7 cellular contexts compared by ENCODE assay signal in genomic region chr13:44231786-44232516, GRCh38.
DNase-seq lines count a peak whose midpoint lies in the region; ATAC-seq, FAIRE-seq and TF ChIP-seq lines count a peak whose summit lies in the region.

No MANE protein-coding gene starts in this region.

- TF ChIP-seq CTCF in stomach (IDR thresholded peaks at IDR 0.05) (peak in 1 of 7 experiments; percentile 7), D721Med (IDR thresholded peaks at IDR 0.05; ENCODE audit: insufficient read depth, missing control alignments) (no peak)

- H3K36me3 ChIP-seq in stomach: no peaks in the 10 kb centered on the region

- peak; percentile 40 for TF ChIP-seq EP300 in stomach (IDR thresholded peaks at IDR 0.05)

- no peak overlapping the region for H3K27ac ChIP-seq in right cardiac atrium (ENCODE audit: low read length)
- peak overlapping the region; percentile 78 to 84 (median 79) for H3K27ac ChIP-seq in stomach

- H3K27me3 ChIP-seq in right cardiac atrium (ENCODE audit: control insufficient read depth, insufficient read depth) (no peaks in the 10 kb centered on the region), stomach (no peaks in the 10 kb centered on the region)

- intact Hi-C loops in right cardiac atrium (cut with DNase I): loop anchor here in 1 of 4 donors (10.0 kb wide), 1 partner anchor 203 kb away; no protein-coding TSS in a partner anchor
- intact Hi-C loops in stomach (cut with DNase I; ENCODE audit: low total_unique reads): no loop called here

- no peak overlapping the region for H3K4me3 ChIP-seq in right cardiac atrium (ENCODE audit: low read length)
- no peak overlapping the region for H3K4me3 ChIP-seq in stomach

- H3K4me1 ChIP-seq in right cardiac atrium (ENCODE audit: control insufficient read depth, insufficient read depth, low read length) (peaks cover 14% of the 10 kb centered on the region), stomach (peaks cover 22 to 43% (median 32%) of the 10 kb centered on the region in 4 donors)

- peak; percentile 41 to 93 for ATAC-seq in right cardiac atrium

- peak; percentile 81 for DNase-seq in HPDE6-E6E7 (ENCODE audit: extremely low spot score)
- DNase-seq in SK-MEL-5 (ENCODE audit: low read depth, low spot score): peak; percentile 37
- peak in 1 of 3 donors; percentile 67 for DNase-seq in right cardiac atrium
- DNase-seq in stomach: peak; percentile 82
- DNase-seq in D721Med (ENCODE audit: insufficient read length, low spot score): no peak
- DNase-seq in COR-L47 (lab: John Stamatoyannopoulos, UW): no peak
- no peak for DNase-seq in T-helper 9 cell

- WGBS in right cardiac atrium: 90% methylated on average over 15 of the region's 15 CpGs
- WGBS in stomach, 5 donors: 58 to 74% (median 60%) methylated on average over 15 of the region's 15 CpGs

- no peak for TF ChIP-seq POLR2A in stomach (IDR thresholded peaks at IDR 0.05)

- H3K9me3 ChIP-seq in right cardiac atrium (ENCODE audit: control insufficient read depth, low read length): no peaks in the 10 kb centered on the region
- no peaks in the 10 kb centered on the region for H3K9me3 ChIP-seq in stomach

- no peak for FAIRE-seq in D721Med (lab: Jason Lieb, UNC)

- in situ Hi-C loops in SK-MEL-5 (cut with HindIII; ENCODE audit: low pct_unique_long_range_greater_than_20kb, low sequenced_read_pairs): no loop called here

Comparison
In these comparisons a context has a peak if more than half of its experiments do, and no peak if none do; other contexts are left out.
1. DNase-seq: peak in HPDE6-E6E7 (single experiment), SK-MEL-5 (single experiment) and stomach (single experiment); none in D721Med (single experiment), COR-L47 (single experiment) and T-helper 9 cell (single experiment).